ENCODE assay signal across 10 cellular contexts in the genomic region with DNA sequence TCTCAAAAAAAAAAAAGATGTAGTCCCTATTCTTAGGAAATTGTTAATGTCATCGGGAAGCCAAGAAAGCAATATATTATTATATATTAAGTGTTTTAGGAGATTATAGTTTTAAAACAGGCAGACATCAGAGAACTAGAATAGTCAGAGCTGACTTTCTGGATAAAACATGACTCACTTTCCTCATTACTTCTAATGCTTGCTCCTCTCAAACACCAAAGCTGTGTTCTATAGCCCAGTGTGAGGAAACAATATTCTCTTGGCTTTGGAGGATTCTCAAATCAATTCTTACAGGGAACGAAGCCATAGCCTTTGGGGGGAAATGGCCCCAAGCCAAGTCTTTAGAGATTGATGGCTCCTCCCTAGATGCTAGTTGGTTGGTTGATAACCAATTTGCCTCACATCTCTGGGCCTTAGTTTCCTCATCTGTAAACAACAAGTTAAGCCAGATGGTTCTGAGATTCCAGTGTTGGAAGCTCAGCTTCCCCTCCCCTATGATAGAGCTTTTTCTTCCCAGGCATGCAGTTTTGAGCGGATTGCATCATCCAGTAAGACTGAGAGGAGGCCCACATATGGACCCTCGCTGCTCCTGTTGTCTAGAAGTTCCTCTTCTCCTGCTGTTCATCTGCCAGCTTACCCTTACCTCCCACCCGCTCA. TPM values are rescaled to one million over a fixed set of nuclear protein-coding genes. Genes with fewer than 3 reads are reported as not detected.
DNase-seq lines count a peak whose midpoint lies in the region; ATAC-seq and TF ChIP-seq lines count a peak whose summit lies in the region.
"Had no signal": no experiment of that assay in that cellular context is flagged by ENCODE, and none has a peak within 500 bp of the region (broad histone marks: within the 10 kb centered on the region; RNA-seq: fewer than 3 reads in every experiment).

No MANE protein-coding gene starts in this region.

- H3K36me3 ChIP-seq in osteoblast (ENCODE audit: insufficient read depth, low read length), result peaks cover 35% of the 10 kb centered on the region

- peak; percentile 79 for DNase-seq in DMS 273 treated with DMSO at 0.1 percent for 48 hours (lab: John Stamatoyannopoulos, UW)
- DNase-seq in NOMO-1 treated with dmso at 0.1 percent for 144 hours (lab: John Stamatoyannopoulos, UW; ENCODE audit: unreplicated experiment), result peak; percentile 6
- DNase-seq in epithelial cell of esophagus (ENCODE audit: low read depth), result peak; percentile 30
- peak; percentile 70 for DNase-seq in osteoblast (ENCODE audit: insufficient read length, low spot score, missing footprints)
- DNase-seq in middle frontal gyrus (ENCODE audit: extremely low spot score, low spot score), result no peak
- no peak for DNase-seq in SW480 (ENCODE audit: low spot score)
- no peak for DNase-seq in NCI-H1092 treated with DMSO at 0.1 percent for 48 hours (lab: John Stamatoyannopoulos, UW)
- DNase-seq: islet precursor cell, KG1 had no signal

- H3K27me3 ChIP-seq in osteoblast (ENCODE audit: insufficient read depth, low read length), result no peaks in the 10 kb centered on the region

- no peak overlapping the region for H3K4me3 ChIP-seq in epithelial cell of esophagus (ENCODE audit: low read length)
- no peak overlapping the region for H3K4me3 ChIP-seq in osteoblast (ENCODE audit: insufficient read depth, low read length)

- peaks cover 40% of the 10 kb centered on the region for H4K20me1 ChIP-seq in osteoblast (ENCODE audit: insufficient read depth, low read length)

- peaks cover 88% of the 10 kb centered on the region for H3K79me2 ChIP-seq in osteoblast (ENCODE audit: insufficient read depth, low read length)

- no peak for TF ChIP-seq CTCF in epithelial cell of esophagus (IDR thresholded peaks at IDR 0.05; ENCODE audit: insufficient read depth, low read depth, low read length, missing control alignments)
- TF ChIP-seq CTCF in osteoblast (IDR thresholded peaks at IDR 0.05; ENCODE audit: extremely low read depth, low read depth, low read length), result no peak

- no peak for ATAC-seq in GM21526 (IDR thresholded peaks at IDR 0.05; ENCODE audit: low FRiP score, unreplicated experiment)

- H2AFZ ChIP-seq in osteoblast (ENCODE audit: low read length), result no peak overlapping the region

- no peaks in the 10 kb centered on the region for H3K9me3 ChIP-seq in osteoblast (ENCODE audit: low read depth, low read length)

- H3K4me1 ChIP-seq in osteoblast (ENCODE audit: insufficient read depth, low read length), result peaks cover 19% of the 10 kb centered on the region

- no peak overlapping the region for H3K4me2 ChIP-seq in osteoblast (ENCODE audit: insufficient read depth, low read length)

- peak overlapping the region; percentile 39 for H3K27ac ChIP-seq in osteoblast (ENCODE audit: low read depth, low read length)

RNA-seq across cellular contexts. Expression of a gene that starts 12.4 kb away (rescaled TPM):
- 51.8 and 66.6 TPM in 2 replicates for total RNA-seq in osteoblast

RNA-seq across cellular contexts. Expression of a gene that starts 22.1 kb away (rescaled TPM):
- 34.5 and 39.1 TPM in 2 replicates for total RNA-seq in osteoblast

RNA-seq across cellular contexts. Expression of a gene that starts 58.8 kb away (rescaled TPM):
- 31.5 and 47.7 TPM in 2 replicates for total RNA-seq in osteoblast

Comparison
In these comparisons a context has a peak if more than half of its experiments do, and no peak if none do; other contexts are left out.
1. DNase-seq: peak in DMS 273 treated with DMSO at 0.1 percent for 48 hours (single experiment), NOMO-1 treated with dmso at 0.1 percent for 144 hours (single experiment), epithelial cell of esophagus (single experiment) and osteoblast (single experiment); none in middle frontal gyrus (single experiment), SW480 (single experiment) and NCI-H1092 treated with DMSO at 0.1 percent for 48 hours (single experiment).